In the genomic region with DNA sequence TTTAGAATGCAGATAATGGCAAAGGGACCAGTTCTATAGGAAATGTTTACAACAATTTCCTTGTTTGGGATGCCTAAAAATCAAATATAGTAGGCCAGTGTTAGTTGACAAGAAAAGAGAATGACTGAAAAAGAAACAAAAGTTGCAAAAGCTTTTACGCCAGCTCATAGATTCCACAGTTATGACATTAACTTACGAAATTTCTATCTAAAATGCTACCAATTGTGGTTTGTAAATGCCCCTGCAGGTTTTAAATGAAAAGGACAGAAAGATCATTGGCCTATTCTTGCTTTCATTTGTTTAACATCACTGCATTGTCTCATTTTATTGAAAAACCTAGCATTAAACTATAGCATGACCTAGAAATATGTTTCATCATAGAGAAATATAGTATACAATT, we compare ENCODE assay signal across 12 cellular contexts.
DNase-seq lines count a peak whose midpoint lies in the region; ATAC-seq and TF ChIP-seq lines count a peak whose summit lies in the region.
"Had no signal": no experiment of that assay in that cellular context is flagged by ENCODE, and none has a peak within 500 bp of the region (broad histone marks: within the 10 kb centered on the region; RNA-seq: fewer than 3 reads in every experiment).

No MANE protein-coding gene starts in this region.

- TF ChIP-seq CTCF in astrocyte of the spinal cord (IDR thresholded peaks at IDR 0.05; ENCODE audit: low read depth, low read length) (no peak), progenitor cell of endocrine pancreas (IDR thresholded peaks at IDR 0.05; ENCODE audit: unreplicated experiment) (no peak)

- no peak overlapping the region for H3K4me3 Mint-ChIP-seq in progenitor cell of endocrine pancreas (ENCODE audit: low read depth)

- H3K36me3 Mint-ChIP-seq in progenitor cell of endocrine pancreas (ENCODE audit: insufficient read depth) = peaks cover 2% of the 10 kb centered on the region

- H3K4me1 Mint-ChIP-seq in progenitor cell of endocrine pancreas (ENCODE audit: low read depth) = no peaks in the 10 kb centered on the region

- DNase-seq in GM03348 (ENCODE audit: low spot score) (peak; percentile 51), NCI-H226 (peak; percentile 63), astrocyte of the spinal cord (ENCODE audit: low read depth, low spot score) (peak; percentile 61), progenitor cell of endocrine pancreas (ENCODE audit: low spot score, unreplicated experiment) (no peak), NCI-H774 (lab: John Stamatoyannopoulos, UW) (no peak)
- no peak for DNase-seq in activated CD4-positive, CD25-positive, alpha-beta regulatory T cell treated with anti-CD3 and anti-CD28 coated beads, Interleukin-2, amount 50 U/mL, for 72 hours
- DNase-seq: heart right ventricle, NCI-H2227 treated with DMSO at 0.1 percent for 48 hours, pancreas had no signal

- H3K9me3 Mint-ChIP-seq in progenitor cell of endocrine pancreas (ENCODE audit: low read depth) = peaks cover 3% of the 10 kb centered on the region

- in situ Hi-C loops in astrocyte of the spinal cord (cut with HindIII; ENCODE audit: low sequenced_read_pairs) = no loop called here

- H3K27me3 Mint-ChIP-seq in progenitor cell of endocrine pancreas = no peaks in the 10 kb centered on the region

- peak overlapping the region; percentile 37 for H3K27ac Mint-ChIP-seq in progenitor cell of endocrine pancreas

- no peak overlapping the region for H3K4me3 ChIP-seq in astrocyte of the spinal cord (ENCODE audit: low read depth, low read length)
- H3K4me3 ChIP-seq: coronary artery, heart right ventricle, pancreas had no signal

- no peak for ATAC-seq in HG02763 (IDR thresholded peaks at IDR 0.05; ENCODE audit: unreplicated experiment)
- no peak for ATAC-seq in GM21526 (IDR thresholded peaks at IDR 0.05; ENCODE audit: low FRiP score, unreplicated experiment)
- ATAC-seq: heart right ventricle, pancreas had no signal

Comparison
In these comparisons a context has a peak if more than half of its experiments do, and no peak if none do; other contexts are left out.
1. DNase-seq: peak in GM03348 (single experiment), NCI-H226 (single experiment) and astrocyte of the spinal cord (single experiment); none in progenitor cell of endocrine pancreas (single experiment), NCI-H774 (single experiment) and activated CD4-positive, CD25-positive, alpha-beta regulatory T cell treated with anti-CD3 and anti-CD28 coated beads, Interleukin-2, amount 50 U/mL, for 72 hours (single experiment).